Comparison of ENCODE assay signal across 10 cellular contexts in the genomic region with DNA sequence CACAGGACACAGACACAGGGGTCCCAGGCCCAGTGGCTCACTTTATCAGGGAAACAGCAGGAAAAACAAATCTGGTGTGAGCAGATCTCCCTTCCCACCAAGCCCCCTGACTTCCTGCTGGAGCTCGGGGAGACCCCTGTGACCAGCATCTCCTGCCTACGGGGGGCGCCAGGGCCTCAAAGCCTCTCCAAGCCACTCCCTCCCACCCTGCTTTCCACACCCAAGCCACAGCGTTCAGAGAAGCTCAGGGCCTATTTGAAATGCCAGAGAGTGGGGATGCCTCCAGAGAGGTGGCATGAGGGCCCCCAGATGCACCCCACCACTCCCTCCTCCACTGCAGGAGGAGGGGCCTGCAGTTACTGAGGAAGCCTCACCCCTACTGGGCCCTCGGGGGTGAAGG. TPM values are rescaled to one million over a fixed set of nuclear protein-coding genes. Genes with fewer than 3 reads are reported as not detected.
A peak's percentile ranks its signal among the peaks of the same experiment; 100 is the strongest.
DNase-seq lines count a peak whose midpoint lies in the region; ATAC-seq and TF ChIP-seq lines count a peak whose summit lies in the region.
"Had no signal": no experiment of that assay in that cellular context is flagged by ENCODE, and none has a peak within 500 bp of the region (broad histone marks: within the 10 kb centered on the region; RNA-seq: fewer than 3 reads in every experiment).

No MANE protein-coding gene starts in this region.

- intact Hi-C loops in right cardiac atrium (cut with DNase I) (loop anchor here in 3 of 4 donors (5.0 to 10.0 kb wide), 4 partner anchors 459 to 586 kb away; partner anchors contain the start of genes C11orf21 (in 1 of the 3) and TSPAN32 (in 1 of the 3)), left ventricle myocardium superior (cut with micrococcal nuclease) (no loop called here)

- H3K4me3 ChIP-seq in right cardiac atrium (ENCODE audit: low read length) (no peak overlapping the region), hepatocyte (no peak overlapping the region)

- H3K9me3 ChIP-seq in right cardiac atrium (ENCODE audit: control insufficient read depth, low read length) (no peaks in the 10 kb centered on the region), hepatocyte (ENCODE audit: low read depth) (no peaks in the 10 kb centered on the region)
- H3K9me3 ChIP-seq: MG63 had no signal

- H3K27ac Mint-ChIP-seq in T-cell: peak overlapping the region; percentile 88 to 89
- no peak overlapping the region for H3K27ac Mint-ChIP-seq in stimulated activated memory B cell treated with anti-CD40 and anti-IgM and Interleukin-4, amounts not matched to agents 10 μg/mL and 1 μg/mL and 100 μg/mL, for 72 hours

- H3K27me3 Mint-ChIP-seq in T-cell: no peaks in the 10 kb centered on the region
- H3K27me3 Mint-ChIP-seq in stimulated activated memory B cell treated with anti-CD40 and anti-IgM and Interleukin-4, amounts not matched to agents 10 μg/mL and 1 μg/mL and 100 μg/mL, for 72 hours: no peaks in the 10 kb centered on the region

- ATAC-seq in right cardiac atrium (no peak), left ventricle myocardium superior (no peak), T-cell (replicated peaks in 1 of 4) (no peak), HG03135 (IDR thresholded peaks at IDR 0.05; ENCODE audit: unreplicated experiment) (no peak)
- no peak for ATAC-seq in stimulated activated memory B cell treated with anti-CD40 and anti-IgM and Interleukin-4, amounts not matched to agents 10 μg/mL and 1 μg/mL and 100 μg/mL, for 72 hours

- H3K27ac ChIP-seq in right cardiac atrium (ENCODE audit: low read length): no peak overlapping the region
- H3K27ac ChIP-seq in hepatocyte: peak overlapping the region; percentile 69

- peaks cover 28 to 45% (median 35%) of the 10 kb centered on the region in 3 donors for H3K4me1 Mint-ChIP-seq in T-cell
- H3K4me1 Mint-ChIP-seq in stimulated activated memory B cell treated with anti-CD40 and anti-IgM and Interleukin-4, amounts not matched to agents 10 μg/mL and 1 μg/mL and 100 μg/mL, for 72 hours: peaks cover 29% of the 10 kb centered on the region

- H3K4me1 ChIP-seq in right cardiac atrium (ENCODE audit: control insufficient read depth, insufficient read depth, low read length) (peaks cover 8% of the 10 kb centered on the region), hepatocyte (ENCODE audit: insufficient read depth) (peaks cover 25% of the 10 kb centered on the region)

- H3K4me2 ChIP-seq in hepatocyte: no peak overlapping the region

- WGBS in right cardiac atrium: 41% methylated on average over 5 of the region's 5 CpGs
- WGBS in hepatocyte (ENCODE audit: low lambda C conversion rate, missing lambda C conversion rate): 66% methylated on average over 5 of the region's 5 CpGs

- no peaks in the 10 kb centered on the region for H4K20me1 ChIP-seq in hepatocyte (ENCODE audit: insufficient read depth, poor library complexity, severe bottlenecking)

- CTCF ChIA-PET in T-cell (lab: Charles Lee): interaction anchor here (0.6 to 2.9 kb wide), 3 partner anchors 11 to 359 kb away, joined by 3 to 21 read pairs (median 5); a partner anchor contains a TSS

- peaks cover 3% of the 10 kb centered on the region for H3K79me2 ChIP-seq in hepatocyte

- H3K9me3 Mint-ChIP-seq in T-cell: no peaks in the 10 kb centered on the region
- no peaks in the 10 kb centered on the region for H3K9me3 Mint-ChIP-seq in stimulated activated memory B cell treated with anti-CD40 and anti-IgM and Interleukin-4, amounts not matched to agents 10 μg/mL and 1 μg/mL and 100 μg/mL, for 72 hours
- H3K9me3 Mint-ChIP-seq: naive B cell had no signal

- H3K4me3 Mint-ChIP-seq in T-cell: peak overlapping the region in 1 of 3 donors; percentile 81
- H3K4me3 Mint-ChIP-seq in stimulated activated memory B cell treated with anti-CD40 and anti-IgM and Interleukin-4, amounts not matched to agents 10 μg/mL and 1 μg/mL and 100 μg/mL, for 72 hours: no peak overlapping the region

- DNase-seq in right cardiac atrium (peak in 2 of 3 donors; percentile 50 to 60), left ventricle myocardium superior (no peak), T-cell (no peak), hepatocyte (ENCODE audit: low spot score) (no peak), NCI-H128 (lab: John Stamatoyannopoulos, UW; ENCODE audit: unreplicated experiment) (no peak), KBM-7 (no peak)

- H3K36me3 ChIP-seq in hepatocyte (replicated peaks; ENCODE audit: insufficient read depth, low read depth): no peaks in the 10 kb centered on the region
- H3K36me3 ChIP-seq: MG63 had no signal

- POLR2A ChIA-PET in T-cell (lab: Charles Lee): no interaction called here

- H2AFZ ChIP-seq in hepatocyte: no peak overlapping the region

- no peaks in the 10 kb centered on the region for H3K9me2 ChIP-seq in hepatocyte (replicated peaks; ENCODE audit: insufficient read depth)

- H3K36me3 Mint-ChIP-seq in T-cell: no peaks in the 10 kb centered on the region
- no peaks in the 10 kb centered on the region for H3K36me3 Mint-ChIP-seq in stimulated activated memory B cell treated with anti-CD40 and anti-IgM and Interleukin-4, amounts not matched to agents 10 μg/mL and 1 μg/mL and 100 μg/mL, for 72 hours
- H3K36me3 Mint-ChIP-seq: naive B cell had no signal

- no peaks in the 10 kb centered on the region for H3K27me3 ChIP-seq in right cardiac atrium (ENCODE audit: control insufficient read depth, insufficient read depth)
- no peaks in the 10 kb centered on the region for H3K27me3 ChIP-seq in hepatocyte
- H3K27me3 ChIP-seq: MG63 had no signal

- in situ Hi-C loops in KBM-7 (cut with MboI; ENCODE audit: low pct_unique_long_range_greater_than_20kb, low sequenced_read_pairs): loop anchor here (10.0 kb wide), 2 partner anchors 356 to 456 kb away; no protein-coding TSS in a partner anchor

- no peak for TF ChIP-seq CTCF in hepatocyte (IDR thresholded peaks at IDR 0.05; ENCODE audit: poor library complexity)

RNA-seq across cellular contexts. Expression of gene CDKN1C, which starts 5.7 kb away (rescaled TPM):
- 10 to 100 TPM; 16.1 to 26.3 (median 21.4) TPM for total RNA-seq in right cardiac atrium
- 27.6 TPM for polyA plus RNA-seq in right cardiac atrium
- total RNA-seq in left ventricle myocardium superior: 42.0 TPM
- total RNA-seq in T-cell: 1 to 10 TPM; 2.1 to 7.0 (median 5.3) TPM
- 411 and 470 TPM in 2 replicates for total RNA-seq in hepatocyte
- polyA plus RNA-seq in hepatocyte: 526 and 563 TPM in 2 replicates

RNA-seq across cellular contexts. Expression of gene PHLDA2, which starts 37.9 kb away (rescaled TPM):
- total RNA-seq in right cardiac atrium (1 to 10 TPM in 1 of 4 donors, under 1 TPM in 2, not detected in 1; 0.57 to 2.1 (median 0.74) TPM), left ventricle myocardium superior (0.99 TPM), T-cell (1 to 10 TPM in 1 of 5 donors, under 1 TPM in 4; 0.65 to 1.3 (median 0.79) TPM), hepatocyte (7.1 and 8.5 TPM in 2 replicates)
- polyA plus RNA-seq in right cardiac atrium (2.0 TPM), hepatocyte (62.4 and 67.4 TPM in 2 replicates)

Comparison
In these comparisons a context has a peak if more than half of its experiments do, and no peak if none do; other contexts are left out.
1. DNase-seq: peak in right cardiac atrium (2 of 3); none in left ventricle myocardium superior (single experiment), T-cell (0 of 34), hepatocyte (single experiment), NCI-H128 (single experiment) and KBM-7 (single experiment).